9 cellular contexts compared by ENCODE assay signal in genomic region chr11:129280027-129280811, GRCh38.
A peak's percentile ranks its signal among the peaks of the same experiment; 100 is the strongest.
DNase-seq lines count a peak whose midpoint lies in the region; ATAC-seq, FAIRE-seq and TF ChIP-seq lines count a peak whose summit lies in the region.
"Had no signal": no experiment of that assay in that cellular context is flagged by ENCODE, and none has a peak within 500 bp of the region (broad histone marks: within the 10 kb centered on the region; RNA-seq: fewer than 3 reads in every experiment).

No MANE protein-coding gene starts in this region.

- H3K4me3 ChIP-seq in cardiac fibroblast (replicated peaks in 1 of 2; ENCODE audit: low read depth in 2 of 2, low read length in 2 of 2): peak overlapping the region; percentile 65 to 66
- peak overlapping the region; percentile 53 to 54 for H3K4me3 ChIP-seq in muscle layer of colon (ENCODE audit: low read depth in 1 of 2, low read length in 2 of 2)
- peak overlapping the region; percentile 0 to 78 (median 64) for H3K4me3 ChIP-seq in upper lobe of left lung

- TF ChIP-seq POLR2A in upper lobe of left lung (IDR thresholded peaks at IDR 0.05): no peak

- CTCF ChIA-PET in GM10248 (lab: Yijun Ruan, JAX): interaction anchor here (1.3 kb wide), 1 partner anchor 40 kb away, joined by 3 read pairs; no protein-coding TSS in a partner anchor

- no peak for ATAC-seq in upper lobe of left lung (ENCODE audit: low FRiP score in 2 of 2)
- ATAC-seq in HG02571 (IDR thresholded peaks at IDR 0.05; ENCODE audit: unreplicated experiment): no peak

- no peaks in the 10 kb centered on the region for H3K9me3 ChIP-seq in muscle layer of colon (ENCODE audit: low read length)
- no peaks in the 10 kb centered on the region for H3K9me3 ChIP-seq in upper lobe of left lung

- 44 to 55% methylated on average over 16 of the region's 16 CpGs for WGBS in upper lobe of left lung, 2 donors

- POLR2A ChIA-PET in GM10248 (lab: Yijun Ruan, JAX): no interaction called here

- peaks cover 31% of the 10 kb centered on the region for H3K4me1 ChIP-seq in muscle layer of colon (ENCODE audit: insufficient read depth, low read length)
- peaks cover 17 to 39% (median 21%) of the 10 kb centered on the region in 4 donors for H3K4me1 ChIP-seq in upper lobe of left lung

- no peaks in the 10 kb centered on the region for H3K36me3 ChIP-seq in muscle layer of colon (ENCODE audit: insufficient read depth, low read length)
- no peaks in the 10 kb centered on the region for H3K36me3 ChIP-seq in upper lobe of left lung

- peak overlapping the region; percentile 53 for H3K27ac ChIP-seq in muscle layer of colon (ENCODE audit: low read depth, low read length)
- H3K27ac ChIP-seq in upper lobe of left lung: no peak overlapping the region

- no peak for FAIRE-seq in RCC 7860 (lab: Jason Lieb, UNC)
- FAIRE-seq: A204.1 had no signal

- no peak for TF ChIP-seq CTCF in cardiac fibroblast (IDR thresholded peaks at IDR 0.05; ENCODE audit: low read depth, low read length)
- no peak for TF ChIP-seq CTCF in upper lobe of left lung (IDR thresholded peaks at IDR 0.05)
- TF ChIP-seq CTCF in GM10248 (IDR thresholded peaks at IDR 0.05; ENCODE audit: control extremely low read depth, extremely low read depth, low read depth, missing control alignments): no peak

- TF ChIP-seq EP300 in upper lobe of left lung (IDR thresholded peaks at IDR 0.05): no peak

- H3K9ac ChIP-seq in muscle layer of colon (ENCODE audit: low read length): no peak overlapping the region

- H3K27me3 ChIP-seq in muscle layer of colon (ENCODE audit: control insufficient read depth in 1 of 2, insufficient read depth in 2 of 2, low read length in 2 of 2) (no peaks in the 10 kb centered on the region), upper lobe of left lung (no peaks in the 10 kb centered on the region)

- DNase-seq in DMS53 (lab: John Stamatoyannopoulos, UW): peak; percentile 60
- no peak for DNase-seq in DMS53 treated with DMSO at 0.1 percent for 48 hours (lab: John Stamatoyannopoulos, UW; ENCODE audit: unreplicated experiment)
- peak; percentile 64 for DNase-seq in RCC 7860 (ENCODE audit: low spot score)
- DNase-seq in cardiac fibroblast (ENCODE audit: low read depth in 2 of 2): peak; percentile 14 to 42
- DNase-seq in upper lobe of left lung: no peak
- DNase-seq in GM10248 (ENCODE audit: extremely low spot score): no peak

Comparison
In these comparisons a context has a peak if more than half of its experiments do, and no peak if none do; other contexts are left out.
1. DNase-seq: peak in DMS53 (single experiment), RCC 7860 (single experiment) and cardiac fibroblast (2 of 2); none in DMS53 treated with DMSO at 0.1 percent for 48 hours (single experiment), upper lobe of left lung (0 of 2) and GM10248 (single experiment).
2. Peak in every context shown above with its lines, with median percentiles within 50 percentile points of each other: H3K4me3 ChIP-seq.